Comparison of ENCODE assay signal across 8 cellular contexts in genomic region chr5:78293856-78294249, GRCh38. TPM values are rescaled to one million over a fixed set of nuclear protein-coding genes. Genes with fewer than 3 reads are reported as not detected.
DNase-seq lines count a peak whose midpoint lies in the region; ATAC-seq and TF ChIP-seq lines count a peak whose summit lies in the region.

No MANE protein-coding gene starts in this region.

- 0 to 1% methylated on average over 6 of the region's 6 CpGs for WGBS in thyroid gland, 2 donors

- intact Hi-C loops in left colon (cut with DNase I, micrococcal nuclease) (no loop called here), thyroid gland (cut with DNase I) (loop anchor here (2.0 to 10.0 kb wide), 2 partner anchors 61 to 519 kb away; partner anchors contain the start of gene TBCA)

- no peaks in the 10 kb centered on the region for H3K36me3 ChIP-seq in HUES6 (ENCODE audit: control insufficient read depth, insufficient read depth, low read length)
- H3K36me3 ChIP-seq in thyroid gland, result no peaks in the 10 kb centered on the region

- H3K9me3 ChIP-seq in HUES6 (ENCODE audit: control insufficient read depth, insufficient read depth, low read depth, low read length) (no peaks in the 10 kb centered on the region), thyroid gland (no peaks in the 10 kb centered on the region)

- H3K4me3 ChIP-seq in HUES6 (ENCODE audit: low read depth, low read length) (peak overlapping the region; percentile 91), astrocyte of the spinal cord (ENCODE audit: low read depth, low read length) (peak overlapping the region; percentile 97), thyroid gland (replicated peaks in 1 of 3) (peak overlapping the region; percentile 82 to 100 (median 95))

- peak overlapping the region; percentile 60; the same call in 1 of the 2 replicates for H3K27ac ChIP-seq in HUES6 (ENCODE audit: low read depth, low read length)
- H3K27ac ChIP-seq in thyroid gland, result peak overlapping the region in 2 of 3 donors; percentile 79 to 87

- DNase-seq in CD1c-positive myeloid dendritic cell (ENCODE audit: extremely low spot score) (peak; percentile 9), astrocyte of the spinal cord (ENCODE audit: low read depth, low spot score) (no peak), left colon (no peak), thyroid gland (no peak), NCI-H1417 treated with DMSO at 0.1 percent for 48 hours (lab: John Stamatoyannopoulos, UW) (no peak), NK-92 (lab: John Stamatoyannopoulos, UW; ENCODE audit: unreplicated experiment) (no peak)

- TF ChIP-seq POLR2A in thyroid gland (IDR thresholded peaks at IDR 0.05), result no peak

- in situ Hi-C loops in astrocyte of the spinal cord (cut with HindIII; ENCODE audit: low sequenced_read_pairs), result no loop called here

- H3K27me3 ChIP-seq in HUES6 (ENCODE audit: control insufficient read depth, insufficient read depth, low read length) (no peaks in the 10 kb centered on the region), thyroid gland (no peaks in the 10 kb centered on the region)

- peaks cover 19% of the 10 kb centered on the region for H3K4me1 ChIP-seq in HUES6 (ENCODE audit: control insufficient read depth, insufficient read depth, low read length)
- peaks cover 10 to 15% of the 10 kb centered on the region in 2 donors for H3K4me1 ChIP-seq in thyroid gland

- ATAC-seq in left colon (peak; percentile 16), HG03354 (IDR thresholded peaks at IDR 0.05; ENCODE audit: poor library complexity, severe bottlenecking, unreplicated experiment) (no peak)

- peak overlapping the region; percentile 83 for H3K9ac ChIP-seq in HUES6 (ENCODE audit: low read length)

- no peak for TF ChIP-seq CTCF in astrocyte of the spinal cord (IDR thresholded peaks at IDR 0.05; ENCODE audit: low read depth, low read length)
- TF ChIP-seq CTCF in thyroid gland (IDR thresholded peaks at IDR 0.05), result no peak

RNA-seq across cellular contexts. Expression of gene AP3B1, which starts 0.6 kb away (rescaled TPM):
- total RNA-seq in left colon, result 10 to 100 TPM; 51.3 to 55.6 TPM
- total RNA-seq in thyroid gland, result 10 to 100 TPM; 60.9 to 86.6 (median 72.2) TPM
